ENCODE assay signal across 8 cellular contexts in genomic region chr1:15885701-15886612, GRCh38. TPM values are rescaled to one million over a fixed set of nuclear protein-coding genes. Genes with fewer than 3 reads are reported as not detected.
DNase-seq lines count a peak whose midpoint lies in the region; ATAC-seq and TF ChIP-seq lines count a peak whose summit lies in the region.

No MANE protein-coding gene starts in this region.

- H3K27ac ChIP-seq in SJSA1 (peak overlapping the region; percentile 75), gastrocnemius medialis (peak overlapping the region; percentile 81 to 95 (median 90))

- intact Hi-C loops in gastrocnemius medialis (cut with DNase I; ENCODE audit: low total_unique reads), result loop anchor here (1.0 to 2.0 kb wide), 2 partner anchors 37 to 52 kb away; no protein-coding TSS in a partner anchor

- peaks cover 21% of the 10 kb centered on the region for H3K4me1 ChIP-seq in SJSA1 (replicated peaks)
- peaks cover 58 to 64% of the 10 kb centered on the region in 2 donors for H3K4me1 ChIP-seq in gastrocnemius medialis

- TF ChIP-seq POLR2A in gastrocnemius medialis (IDR thresholded peaks at IDR 0.05), result peak; percentile 60 to 74

- peak overlapping the region; percentile 26 for H3K4me3 ChIP-seq in SJSA1
- H3K4me3 ChIP-seq in choroid plexus epithelial cell (ENCODE audit: low read depth, low read length), result peak overlapping the region; percentile 51
- H3K4me3 ChIP-seq in gastrocnemius medialis, result peak overlapping the region; percentile 46 to 48 (median 48)

- ATAC-seq in GM18907 (IDR thresholded peaks at IDR 0.05; ENCODE audit: unreplicated experiment), result peak; percentile 49
- peak; percentile 92 for ATAC-seq in gastrocnemius medialis
- no peak for ATAC-seq in HG03521 (IDR thresholded peaks at IDR 0.05; ENCODE audit: unreplicated experiment)

- TF ChIP-seq CTCF in choroid plexus epithelial cell (conservative IDR thresholded peaks at IDR 0.05; ENCODE audit: low read depth, low read length), result peak; percentile 31
- TF ChIP-seq CTCF in gastrocnemius medialis (IDR thresholded peaks at IDR 0.05 in 4 of 5, conservative IDR thresholded peaks at IDR 0.05 in 1 of 5), result no peak

- H3K36me3 ChIP-seq in SJSA1 (peaks cover 15% of the 10 kb centered on the region), gastrocnemius medialis (no peaks in the 10 kb centered on the region)

- H3K9me3 ChIP-seq in SJSA1 (replicated peaks) (no peaks in the 10 kb centered on the region), gastrocnemius medialis (no peaks in the 10 kb centered on the region)

- in situ Hi-C loops in gastrocnemius medialis (cut with MboI; ENCODE audit: low sequenced_read_pairs in 4 of 4), result loop anchor here in 2 of 4 donors (5.0 to 10.0 kb wide), 2 partner anchors 34 to 51 kb away; no protein-coding TSS in a partner anchor

- H3K27me3 ChIP-seq in SJSA1 (replicated peaks) (no peaks in the 10 kb centered on the region), gastrocnemius medialis (no peaks in the 10 kb centered on the region)

- DNase-seq in AG20443 (ENCODE audit: low spot score), result peak; percentile 94
- peak; percentile 59 for DNase-seq in NCI-H1092 (lab: John Stamatoyannopoulos, UW)
- DNase-seq in SJSA1 (ENCODE audit: low read depth in 1 of 2, low spot score in 2 of 2), result peak; percentile 85 to 95
- peak; percentile 96 for DNase-seq in choroid plexus epithelial cell (ENCODE audit: low read depth)
- peak; percentile 94 for DNase-seq in inferior parietal cortex (ENCODE audit: extremely low spot score)
- peak; percentile 93 to 96 for DNase-seq in gastrocnemius medialis

RNA-seq across cellular contexts. Expression of gene SPEN, which starts 38.5 kb away (rescaled TPM):
- 5.0 and 17.5 TPM in 2 replicates for total RNA-seq in SJSA1 (2014; rRNA removed; shearing (Covaris generic))
- 10 to 100 TPM; 21.7 to 55.5 (median 38.0) TPM for total RNA-seq in gastrocnemius medialis
